9 cellular contexts compared by ENCODE assay signal in genomic region chr7:142808802-142809583, GRCh38. TPM values are rescaled to one million over a fixed set of nuclear protein-coding genes. Genes with fewer than 3 reads are reported as not detected.
DNase-seq lines count a peak whose midpoint lies in the region; ATAC-seq and TF ChIP-seq lines count a peak whose summit lies in the region.
"Had no signal": no experiment of that assay in that cellular context is flagged by ENCODE, and none has a peak within 500 bp of the region (broad histone marks: within the 10 kb centered on the region; RNA-seq: fewer than 3 reads in every experiment).

No MANE protein-coding gene starts in this region.

- WGBS in hepatocyte (ENCODE audit: low lambda C conversion rate, missing lambda C conversion rate) = 62% methylated on average over 6 of the region's 6 CpGs

- H3K4me1 ChIP-seq in BLaER1 (peaks cover 97% of the 10 kb centered on the region), hepatocyte (ENCODE audit: insufficient read depth) (no peaks in the 10 kb centered on the region)

- no peak overlapping the region for H2AFZ ChIP-seq in hepatocyte

- H3K36me3 ChIP-seq in BLaER1 (no peaks in the 10 kb centered on the region), hepatocyte (replicated peaks; ENCODE audit: insufficient read depth, low read depth) (no peaks in the 10 kb centered on the region)

- H3K4me2 ChIP-seq in BLaER1 = peak overlapping the region; percentile 82
- no peak overlapping the region for H3K4me2 ChIP-seq in hepatocyte

- no peak for TF ChIP-seq CTCF in hepatocyte (IDR thresholded peaks at IDR 0.05; ENCODE audit: poor library complexity)

- H3K9me2 ChIP-seq in hepatocyte (replicated peaks; ENCODE audit: insufficient read depth) = no peaks in the 10 kb centered on the region

- H4K20me1 ChIP-seq in BLaER1 (peaks cover 7% of the 10 kb centered on the region; the same call in 1 of the 2 replicates), hepatocyte (ENCODE audit: insufficient read depth, poor library complexity, severe bottlenecking) (no peaks in the 10 kb centered on the region)

- ATAC-seq in GM19455 (IDR thresholded peaks at IDR 0.05; ENCODE audit: unreplicated experiment) = peak; percentile 89
- ATAC-seq in HG03521 (IDR thresholded peaks at IDR 0.05; ENCODE audit: unreplicated experiment) = peak; percentile 95
- peak; percentile 54 for ATAC-seq in left ventricle myocardium superior

- H3K4me3 ChIP-seq in BLaER1 (no peak overlapping the region), hepatocyte (no peak overlapping the region)

- H3K9ac ChIP-seq in BLaER1 = peak overlapping the region; percentile 66; the same call in 1 of the 2 replicates

- H3K9me3 ChIP-seq in BLaER1 = no peaks in the 10 kb centered on the region
- no peaks in the 10 kb centered on the region for H3K9me3 ChIP-seq in hepatocyte (ENCODE audit: low read depth)

- DNase-seq in activated CD8-positive, alpha-beta memory T cell treated with anti-CD3 and anti-CD28 coated beads for 24 hours = peak; percentile 94
- peak; percentile 37 for DNase-seq in left ventricle myocardium superior
- peak; percentile 84 for DNase-seq in stimulated activated CD8-positive, alpha-beta memory T cell treated with anti-CD3 and anti-CD28 coated beads, Interleukin-7, amount 100 ng/mL, for 24 hours (ENCODE audit: low read depth)
- no peak for DNase-seq in hepatocyte (ENCODE audit: low spot score)
- DNase-seq in NCI-H2227 treated with DMSO at 0.1 percent for 48 hours (lab: John Stamatoyannopoulos, UW) = no peak

- H3K27ac ChIP-seq in BLaER1 = peak overlapping the region; percentile 84
- H3K27ac ChIP-seq in hepatocyte = no peak overlapping the region
- H3K27ac ChIP-seq: epithelial cell of prostate had no signal

- H3K79me2 ChIP-seq in hepatocyte = no peaks in the 10 kb centered on the region

- no peaks in the 10 kb centered on the region for H3K27me3 ChIP-seq in BLaER1
- peaks cover 28% of the 10 kb centered on the region for H3K27me3 ChIP-seq in hepatocyte

- intact Hi-C loops in left ventricle myocardium superior (cut with micrococcal nuclease) = no loop called here

RNA-seq across cellular contexts. Expression of gene PRSS2, which starts 38.2 kb away (rescaled TPM):
- total RNA-seq in left ventricle myocardium superior (not detected), hepatocyte (94.7 and 144 TPM in 2 replicates)
- polyA plus RNA-seq in hepatocyte = 241 and 273 TPM in 2 replicates

RNA-seq across cellular contexts. Expression of gene EPHB6, which starts 45.9 kb away (rescaled TPM):
- total RNA-seq in left ventricle myocardium superior (3.9 TPM), hepatocyte (7.4 and 14.8 TPM in 2 replicates)
- polyA plus RNA-seq in hepatocyte = 23.0 and 29.6 TPM in 2 replicates

RNA-seq across cellular contexts. Expression of gene PRSS1, which starts 59.7 kb away (rescaled TPM):
- total RNA-seq in left ventricle myocardium superior (not detected), hepatocyte (69.8 and 71.2 TPM in 2 replicates)
- polyA plus RNA-seq in hepatocyte = 67.6 and 78.5 TPM in 2 replicates

Comparison
In these comparisons a context has a peak if more than half of its experiments do, and no peak if none do; other contexts are left out.
1. DNase-seq: peak in activated CD8-positive, alpha-beta memory T cell treated with anti-CD3 and anti-CD28 coated beads for 24 hours (single experiment), left ventricle myocardium superior (single experiment) and stimulated activated CD8-positive, alpha-beta memory T cell treated with anti-CD3 and anti-CD28 coated beads, Interleukin-7, amount 100 ng/mL, for 24 hours (single experiment); none in hepatocyte (single experiment) and NCI-H2227 treated with DMSO at 0.1 percent for 48 hours (single experiment).
2. RNA of gene PRSS2, which starts 38.2 kb away (total RNA-seq): 94.7 to 144 TPM in hepatocyte; not detected in left ventricle myocardium superior (single experiment); every median in the first group is over 10 times any median in the second.
3. RNA of gene PRSS1, which starts 59.7 kb away (total RNA-seq): 69.8 to 71.2 TPM in hepatocyte; not detected in left ventricle myocardium superior (single experiment); every median in the first group is over 10 times any median in the second.
4. Peak in every context shown above with its lines, with median percentiles within 50 percentile points of each other: ATAC-seq.